In genomic region chr1:35557118-35557610, GRCh38 we compare ENCODE assay signal across 8 cellular contexts. TPM values are rescaled to one million over a fixed set of nuclear protein-coding genes. Genes with fewer than 3 reads are reported as not detected.
DNase-seq lines count a peak whose midpoint lies in the region; ATAC-seq, FAIRE-seq and TF ChIP-seq lines count a peak whose summit lies in the region.

Gene KIAA0319L, minus strand, starts transcription at chr1:35557403. Its CDS starts 2,912 bp downstream, at chr1:35554491.

- H3K9ac ChIP-seq in keratinocyte (ENCODE audit: control insufficient read depth, extremely low read depth, insufficient read depth, low read length): peak within 1 kb of the TSS; percentile 88

- FAIRE-seq in keratinocyte (lab: Jason Lieb, UNC): no peak

- no peak for TF ChIP-seq CTCF in keratinocyte (optimal IDR thresholded peaks at IDR 0.05 in 1 of 3, IDR thresholded peaks at IDR 0.05 in 1 of 3, conservative IDR thresholded peaks at IDR 0.05 in 1 of 3; ENCODE audit: extremely low read depth in 1 of 3, insufficient read depth in 2 of 3, low read length in 3 of 3)

- peaks cover 11% of the 10 kb centered on the region for H4K20me1 ChIP-seq in keratinocyte (ENCODE audit: control insufficient read depth, extremely low read depth, insufficient read depth, low read length)

- dilution Hi-C loops in keratinocyte (cut with MboI; ENCODE audit: extremely low pct_ligation_motif_present, low sequenced_read_pairs): no loop called here

- peaks cover 6% of the 10 kb centered on the region for H3K79me2 ChIP-seq in keratinocyte (ENCODE audit: control insufficient read depth, insufficient read depth, low read length)

- H3K4me2 ChIP-seq in keratinocyte (ENCODE audit: control insufficient read depth, extremely low read depth, insufficient read depth, low read depth, low read length): peak within 1 kb of the TSS; percentile 97

- peak within 1 kb of the TSS; percentile 96 for H2AFZ ChIP-seq in keratinocyte (ENCODE audit: control insufficient read depth, low read length)

- H3K27ac ChIP-seq in caudate nucleus (ENCODE audit: low read depth, low read length) (peak within 1 kb of the TSS; percentile 97), keratinocyte (ENCODE audit: control insufficient read depth, insufficient read depth, low read length) (peak within 1 kb of the TSS; percentile 85), skin epidermis (peak within 1 kb of the TSS; percentile 77 to 100 (median 97))

- no peaks in the 10 kb centered on the region for H3K27me3 ChIP-seq in keratinocyte (ENCODE audit: control insufficient read depth, extremely low read depth, insufficient read depth, low read length)

- H3K9me3 ChIP-seq in keratinocyte (ENCODE audit: control insufficient read depth, low read depth, low read length): no peaks in the 10 kb centered on the region

- DNase-seq in NCI-H2171 (lab: John Stamatoyannopoulos, UW) (peak; percentile 67), NCI-H2171 treated with DMSO at 0.1 percent for 48 hours (lab: John Stamatoyannopoulos, UW) (no peak), caudate nucleus (lab: John Stamatoyannopoulos, UW) (peak in 56 of 61 donors; percentile 78 to 99 (median 94)), keratinocyte (ENCODE audit: low read depth, low spot score) (no peak)

- H3K9me1 ChIP-seq in keratinocyte (ENCODE audit: control insufficient read depth, extremely low read depth, insufficient read depth, low read length): peaks cover 2% of the 10 kb centered on the region

- peaks cover 15 to 18% of the 10 kb centered on the region in 2 experiments for H3K36me3 ChIP-seq in keratinocyte (ENCODE audit: control insufficient read depth in 2 of 2, extremely low read depth in 1 of 2, insufficient read depth in 2 of 2, low read length in 2 of 2)

- peak within 1 kb of the TSS; percentile 81 to 90 (median 87) for H3K4me3 ChIP-seq in keratinocyte (ENCODE audit: control insufficient read depth in 2 of 3, extremely low read depth in 1 of 3, insufficient read depth in 2 of 3, low read depth in 1 of 3, low read length in 3 of 3)
- peak within 1 kb of the TSS; percentile 69 to 98 (median 94) for H3K4me3 ChIP-seq in skin epidermis

- peaks cover 54% of the 10 kb centered on the region for H3K4me1 ChIP-seq in keratinocyte (ENCODE audit: control insufficient read depth, extremely low read depth, insufficient read depth, low read length)

- ATAC-seq in GM21367 (IDR thresholded peaks at IDR 0.05; ENCODE audit: unreplicated experiment): peak; percentile 51
- peak; percentile 76 for ATAC-seq in HG03571 (IDR thresholded peaks at IDR 0.05; ENCODE audit: unreplicated experiment)

TF ChIP-seq in PFSK-1, 5 proteins besides CTCF, POLR2A, EP300 and RAD21:
- no peak for TF ChIP-seq FOXP2 (optimal IDR thresholded peaks at IDR 0.05; ENCODE audit: borderline replicate concordance, extremely low read depth, extremely low read length, insufficient read depth)
- 0 out of 2 replicates have a peak, but pooled peaks have one; percentile 32 for TF ChIP-seq TAF1 (IDR thresholded peaks at IDR 0.05; ENCODE audit: borderline replicate concordance, insufficient read depth, low read length)
- peak; percentile 77 to 85 for TF ChIP-seq REST (IDR thresholded peaks at IDR 0.05; ENCODE audit: insufficient read depth in 1 of 2, low read depth in 2 of 2, low read length in 2 of 2)
- TF ChIP-seq POLR2AphosphoS5 (IDR thresholded peaks at IDR 0.05; ENCODE audit: low read depth, low read length): no peak; the same call in none of the 2 replicates
- no peak for TF ChIP-seq SIN3A (IDR thresholded peaks at IDR 0.05; ENCODE audit: borderline replicate concordance, insufficient read depth, low read length)

RNA-seq across cellular contexts. Expression of gene KIAA0319L, which starts in this region (rescaled TPM):
- 19.4 TPM for polyA plus RNA-seq in PFSK-1 (2012; ENCODE audit: insufficient read length, low read depth)
- 23.8 to 29.6 TPM (median 25.8 TPM) in 3 replicates for polyA plus RNA-seq in keratinocyte
- polyA plus RNA-seq in keratinocyte (2011; ENCODE audit: low read depth): 12.4 TPM
- polyA plus RNA-seq in keratinocyte (2011; cell fraction: cytosol; rRNA removed): 16.9 and 18.8 TPM in 2 replicates
- 66.8 and 71.1 TPM in 2 replicates for polyA plus RNA-seq in keratinocyte (2011; cell fraction: nucleus; rRNA removed)
- polyA plus RNA-seq in keratinocyte (2012; ENCODE audit: low replicate concordance): 16.1 and 18.6 TPM in 2 replicates
- polyA minus RNA-seq in keratinocyte: 23.4 to 45.5 TPM (median 43.1 TPM) in 3 replicates
- 17.5 TPM for polyA minus RNA-seq in keratinocyte (2011; cell fraction: cytosol; rRNA and poly(A)+ RNA removed)
- 46.7 and 72.4 TPM in 2 replicates for polyA minus RNA-seq in keratinocyte (2011; cell fraction: nucleus; rRNA and poly(A)+ RNA removed)

Comparison
In these comparisons a context has a peak if more than half of its experiments do, and no peak if none do; other contexts are left out.
1. DNase-seq: peak in NCI-H2171 (single experiment) and caudate nucleus (56 of 61); none in NCI-H2171 treated with DMSO at 0.1 percent for 48 hours (single experiment) and keratinocyte (single experiment).
2. Peak in every context shown above with its lines, with median percentiles within 50 percentile points of each other: H3K27ac ChIP-seq.